Comparison of ENCODE assay signal across 30 cellular contexts in the genomic region with DNA sequence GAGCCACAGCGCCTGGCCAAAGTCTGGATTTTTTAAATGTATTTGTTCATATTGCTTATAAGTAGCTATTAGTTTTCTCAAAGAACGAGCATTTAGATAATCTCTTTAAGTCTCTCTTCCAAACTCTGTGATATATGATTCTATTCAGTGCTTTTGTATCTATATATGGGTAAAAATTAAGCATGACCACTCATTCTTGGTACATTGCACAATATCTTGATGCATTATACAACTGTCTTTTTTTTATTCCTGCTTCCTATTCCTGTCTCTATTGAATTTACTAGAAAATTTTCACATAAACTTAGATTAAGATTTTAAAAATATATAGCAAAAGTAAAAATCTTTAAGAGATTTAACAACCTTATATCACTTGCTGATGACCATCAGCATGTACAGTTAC.
"Had no signal": no experiment of that assay in that cellular context is flagged by ENCODE, and none has a peak within 500 bp of the region (broad histone marks: within the 10 kb centered on the region; RNA-seq: fewer than 3 reads in every experiment).

No MANE protein-coding gene starts in this region.

- H3K4me3 Mint-ChIP-seq: immature natural killer cell; naive thymus-derived CD8-positive, alpha-beta T cell; nephron; neural crest cell; stimulated activated effector memory CD8-positive, alpha-beta T cell treated with anti-CD3 and anti-CD28 coated beads, Interleukin-12 subunit alpha, Interleukin-12 subunit beta, amount 100 ng/mL, for 72 hours had no signal

- H3K4me1 ChIP-seq: pancreas, spleen had no signal

- DNase-seq: hypothalamus; immature natural killer cell; kidney; left colon; left lung; lower lobe of right lung; mammary epithelial cell; mesenchymal stem cell; naive thymus-derived CD8-positive, alpha-beta T cell; nucleus accumbens; pancreas; posterior cingulate gyrus; retina; right cardiac atrium; sigmoid colon; small intestine; spleen; stimulated activated CD4-positive, alpha-beta T cell treated with anti-CD3 and anti-CD28 coated beads, Interleukin-4, amount 100 ng/mL, for 24 hours; stimulated activated naive CD8-positive, alpha-beta T cell treated with anti-CD3 and anti-CD28 coated beads, Interleukin-15, Interleukin-2, amounts not matched to agents 100 U/mL and 50 U/mL, for 24 hours; stomach; testis; thyroid gland; transverse colon had no signal

- H3K4me3 ChIP-seq: left lung, lower lobe of right lung, pancreas, prostate gland, sigmoid colon, spleen, stomach, testis, thyroid gland, transverse colon, upper lobe of left lung had no signal

- FAIRE-seq: islet of Langerhans, kidney, pancreas, small intestine, urothelium cell line had no signal

- ATAC-seq: left colon; left lung; lower lobe of right lung; naive thymus-derived CD8-positive, alpha-beta T cell; pancreas; right cardiac atrium; stimulated activated effector memory CD8-positive, alpha-beta T cell treated with anti-CD3 and anti-CD28 coated beads, Interleukin-12 subunit alpha, Interleukin-12 subunit beta, amount 100 ng/mL, for 72 hours; stimulated activated naive CD8-positive, alpha-beta T cell treated with anti-CD3 and anti-CD28 coated beads, Interleukin-15, Interleukin-2, amounts not matched to agents 100 U/mL and 50 U/mL, for 24 hours had no signal

- H3K9me3 ChIP-seq: left lung, lower lobe of right lung, pancreas, prostate gland, sigmoid colon, spleen, stomach, testis, thyroid gland, transverse colon, upper lobe of left lung had no signal

- H3K27ac ChIP-seq: left lung, lower lobe of right lung, pancreas, sigmoid colon, spleen, testis, thyroid gland, transverse colon, upper lobe of left lung had no signal

- H3K36me3 Mint-ChIP-seq: immature natural killer cell; naive thymus-derived CD8-positive, alpha-beta T cell; stimulated activated effector memory CD8-positive, alpha-beta T cell treated with anti-CD3 and anti-CD28 coated beads, Interleukin-12 subunit alpha, Interleukin-12 subunit beta, amount 100 ng/mL, for 72 hours had no signal

- H3K9me3 Mint-ChIP-seq: immature natural killer cell; naive thymus-derived CD8-positive, alpha-beta T cell; nephron; neural crest cell; stimulated activated effector memory CD8-positive, alpha-beta T cell treated with anti-CD3 and anti-CD28 coated beads, Interleukin-12 subunit alpha, Interleukin-12 subunit beta, amount 100 ng/mL, for 72 hours had no signal

- H3K27me3 ChIP-seq: left lung, pancreas, sigmoid colon, stomach, testis, thyroid gland, transverse colon, upper lobe of left lung had no signal

- H3K4me1 Mint-ChIP-seq: immature natural killer cell; naive thymus-derived CD8-positive, alpha-beta T cell; nephron; neural crest cell; stimulated activated effector memory CD8-positive, alpha-beta T cell treated with anti-CD3 and anti-CD28 coated beads, Interleukin-12 subunit alpha, Interleukin-12 subunit beta, amount 100 ng/mL, for 72 hours had no signal

- H3K36me3 ChIP-seq: left lung, lower lobe of right lung, pancreas, prostate gland, sigmoid colon, spleen, stomach, thyroid gland, transverse colon, upper lobe of left lung had no signal

- H3K27ac Mint-ChIP-seq: immature natural killer cell; naive thymus-derived CD8-positive, alpha-beta T cell; nephron; stimulated activated effector memory CD8-positive, alpha-beta T cell treated with anti-CD3 and anti-CD28 coated beads, Interleukin-12 subunit alpha, Interleukin-12 subunit beta, amount 100 ng/mL, for 72 hours had no signal
